Comparison of ENCODE assay signal across 23 cellular contexts in genomic region chr13:60016229-60016628, GRCh38.
DNase-seq lines count a peak whose midpoint lies in the region; ATAC-seq, FAIRE-seq and TF ChIP-seq lines count a peak whose summit lies in the region.
"Had no signal": no experiment of that assay in that cellular context is flagged by ENCODE, and none has a peak within 500 bp of the region (broad histone marks: within the 10 kb centered on the region; RNA-seq: fewer than 3 reads in every experiment).

No MANE protein-coding gene starts in this region.

- H3K4me2 ChIP-seq in H9 (ENCODE audit: insufficient read depth, insufficient read length, low read length): no peak overlapping the region

- H3K27me3 ChIP-seq in H9 (ENCODE audit: insufficient read depth, low read length) (no peaks in the 10 kb centered on the region), RWPE2 (ENCODE audit: insufficient read depth, poor library complexity, severe bottlenecking) (no peaks in the 10 kb centered on the region)

- H2BK5ac ChIP-seq in H9 (ENCODE audit: insufficient read length, low read length): no peak overlapping the region

- no peak overlapping the region for H2BK120ac ChIP-seq in H9 (ENCODE audit: low read depth, low read length, poor library complexity, severe bottlenecking)

- no peak overlapping the region for H4K8ac ChIP-seq in H9 (replicated peaks; ENCODE audit: insufficient read length, low read depth, low read length)

- no peak overlapping the region for H2BK15ac ChIP-seq in H9 (ENCODE audit: low read depth, low read length)

- WGBS in H9 (ENCODE audit: extremely low coverage, insufficient read length, low lambda C conversion rate): no CpG with 5 or more reads among the region's 4 CpGs

- H3K27me3 Mint-ChIP-seq in H9 (ENCODE audit: low read depth): no peaks in the 10 kb centered on the region
- H3K27me3 Mint-ChIP-seq: B cell had no signal

- H3K18ac ChIP-seq in H9 (ENCODE audit: insufficient read length, low read depth, low read length): no peak overlapping the region

- H4K20me1 ChIP-seq in H9 (ENCODE audit: control insufficient read depth, insufficient read depth, insufficient read length): no peaks in the 10 kb centered on the region

- H3K4me1 Mint-ChIP-seq in H9: peaks cover 7 to 8% of the 10 kb centered on the region in 2 experiments

- no peaks in the 10 kb centered on the region for H3K9me3 Mint-ChIP-seq in H9

- 0 out of 3 replicates have a peak, but pooled peaks have one; percentile 39 for ATAC-seq in RWPE2 (ENCODE audit: low read depth)
- ATAC-seq: CD8-positive, alpha-beta T cell had no signal

- no peak overlapping the region for H3K27ac ChIP-seq in H9 (ENCODE audit: insufficient read length, low read depth, low read length)
- H3K27ac ChIP-seq in RWPE2 (ENCODE audit: poor library complexity, severe bottlenecking): no peak overlapping the region
- no peak overlapping the region for H3K27ac ChIP-seq in epithelial cell of prostate
- H3K27ac ChIP-seq: C4-2B had no signal

- peak overlapping the region; percentile 8 to 62 (median 29); a peak in 2 of 7 replicates for H3K27ac Mint-ChIP-seq in H9
- H3K27ac Mint-ChIP-seq: B cell; CD8-positive, alpha-beta T cell had no signal

- H3K14ac ChIP-seq in H9 (ENCODE audit: insufficient read depth, low read length): no peak overlapping the region

- no peaks in the 10 kb centered on the region for H3K79me1 ChIP-seq in H9 (ENCODE audit: insufficient read depth, low read depth, low read length, poor library complexity, severe bottlenecking)

- no peak for TF ChIP-seq CTCF in H9 (conservative IDR thresholded peaks at IDR 0.05)
- no peak for TF ChIP-seq CTCF in RWPE2 (IDR thresholded peaks at IDR 0.05; ENCODE audit: poor library complexity, severe bottlenecking)

- no peak overlapping the region for H3T11ph ChIP-seq in H9 (ENCODE audit: low read length)

- no peak overlapping the region for H4K5ac ChIP-seq in H9 (ENCODE audit: insufficient read length, low read depth, low read length)

- H3K23ac ChIP-seq in H9 (ENCODE audit: insufficient read length, low read depth, low read length): no peak overlapping the region

- H3K4me3 Mint-ChIP-seq in H9: no peak overlapping the region
- H3K4me3 Mint-ChIP-seq: B cell; CD8-positive, alpha-beta T cell had no signal

- H3K23me2 ChIP-seq in H9 (ENCODE audit: insufficient read length, low read depth, low read length, poor library complexity, severe bottlenecking): no peaks in the 10 kb centered on the region

- no peak overlapping the region for H3K9ac ChIP-seq in H9 (ENCODE audit: extremely low read depth, insufficient read length, low read length)

- H3K4me3 ChIP-seq in RWPE2 (ENCODE audit: severe bottlenecking): no peak overlapping the region

- FAIRE-seq in urothelium cell line (lab: Jason Lieb, UNC) (no peak), frontal cortex (lab: Jason Lieb, UNC) (no peak), HTR-8/SVneo (lab: Jason Lieb, UNC) (no peak)

- H3K4ac ChIP-seq in H9 (ENCODE audit: low read depth, low read length): no peak overlapping the region

- DNase-seq in H9 (no peak), RWPE2 (ENCODE audit: low spot score) (no peak), epithelial cell of prostate (ENCODE audit: low read depth, low spot score) (peak; percentile 20), urothelium cell line (ENCODE audit: low spot score) (no peak), frontal cortex (ENCODE audit: low spot score in 2 of 2) (no peak), HTR-8/SVneo (ENCODE audit: insufficient read length, low spot score) (no peak), DMS153 treated with DMSO at 0.1 percent for 48 hours (lab: John Stamatoyannopoulos, UW; ENCODE audit: unreplicated experiment) (no peak)
- DNase-seq: Caco-2; CD8-positive, alpha-beta T cell; DMS79; GF-D8; IMR-90; KG1; MM.1S; NCI-H1417; NCI-H1694; NCI-H2081; NCI-H2227 treated with DMSO at 0.1 percent for 48 hours; NCI-H526 treated with DMSO at 0.1 percent for 48 hours; RPMI8226; SHP77 treated with DMSO at 0.1 percent for 48 hours had no signal

- no peak overlapping the region for H2AFZ ChIP-seq in H9 (ENCODE audit: low read length)

- no peak overlapping the region for H4K91ac ChIP-seq in H9 (ENCODE audit: insufficient read length, low read depth, low read length)

- no peaks in the 10 kb centered on the region for H3K36me3 Mint-ChIP-seq in H9 (ENCODE audit: insufficient read depth in 1 of 3, low read depth in 3 of 3)
- H3K36me3 Mint-ChIP-seq: CD8-positive, alpha-beta T cell had no signal

- H3K9me3 ChIP-seq in H9 (ENCODE audit: control insufficient read depth, low read depth, low read length) (no peaks in the 10 kb centered on the region), RWPE2 (ENCODE audit: severe bottlenecking) (no peaks in the 10 kb centered on the region)
- H3K9me3 ChIP-seq: Caco-2 had no signal

- H3K4me1 ChIP-seq in H9 (ENCODE audit: insufficient read depth, low read length): no peaks in the 10 kb centered on the region
- H3K4me1 ChIP-seq in RWPE2 (ENCODE audit: insufficient read depth, poor library complexity, severe bottlenecking): peaks cover 19% of the 10 kb centered on the region

- no peak overlapping the region for H2BK12ac ChIP-seq in H9 (ENCODE audit: insufficient read length, low read depth, low read length)

- H2AK5ac ChIP-seq in H9 (ENCODE audit: insufficient read length, low read length): no peak overlapping the region

- H3K56ac ChIP-seq in H9 (ENCODE audit: insufficient read length, low read depth, low read length): no peak overlapping the region

- H3K79me2 ChIP-seq in H9 (ENCODE audit: insufficient read depth, low read length): no peaks in the 10 kb centered on the region

- H2BK20ac ChIP-seq in H9 (ENCODE audit: low read depth, low read length, poor library complexity, severe bottlenecking): no peak overlapping the region

- no peaks in the 10 kb centered on the region; the same call in none of the 2 replicates for H3K36me3 ChIP-seq in RWPE2 (ENCODE audit: low read depth)
